Comparison of ENCODE assay signal across 8 cellular contexts in genomic region chr2:85551698-85552678, GRCh38. TPM values are rescaled to one million over a fixed set of nuclear protein-coding genes. Genes with fewer than 3 reads are reported as not detected.
DNase-seq lines count a peak whose midpoint lies in the region; ATAC-seq and TF ChIP-seq lines count a peak whose summit lies in the region.

No MANE protein-coding gene starts in this region.

- no peaks in the 10 kb centered on the region for H3K9me3 ChIP-seq in lower lobe of right lung

- peak; percentile 92 for TF ChIP-seq CTCF in lower lobe of right lung (IDR thresholded peaks at IDR 0.05)

- ATAC-seq in GM18499 (IDR thresholded peaks at IDR 0.05; ENCODE audit: insufficient read depth, unreplicated experiment) (peak; percentile 46), HG03460 (IDR thresholded peaks at IDR 0.05; ENCODE audit: unreplicated experiment) (peak; percentile 66), lower lobe of right lung (peak; percentile 86)

- H3K4me1 ChIP-seq in lower lobe of right lung: peaks cover 9% of the 10 kb centered on the region

- H3K36me3 ChIP-seq in lower lobe of right lung: peaks cover 93% of the 10 kb centered on the region

- no peak overlapping the region for H3K27ac ChIP-seq in lower lobe of right lung

- no peaks in the 10 kb centered on the region for H3K27me3 ChIP-seq in lower lobe of right lung (ENCODE audit: low read depth)

- intact Hi-C loops in lower lobe of right lung (cut with DNase I): loop anchor here (5.0 kb wide), 1 partner anchor 130 kb away; no protein-coding TSS in a partner anchor

- no peak overlapping the region for H3K4me3 ChIP-seq in lower lobe of right lung

- DNase-seq in A172 (ENCODE audit: low spot score): peak; percentile 83
- peak; percentile 65 for DNase-seq in NCI-H82 treated with DMSO at 0.1 percent for 48 hours (lab: John Stamatoyannopoulos, UW; ENCODE audit: unreplicated experiment)
- peak; percentile 76 to 83 for DNase-seq in activated CD4-positive, alpha-beta T cell treated with anti-CD3 and anti-CD28 coated beads, Interleukin-2, amount 50 U/mL, for 24 hours (ENCODE audit: low read depth in 1 of 2, low spot score in 1 of 2)
- peak; percentile 68 for DNase-seq in dedifferentiated amniotic fluid mesenchymal stem cell (ENCODE audit: extremely low spot score)
- DNase-seq in lower lobe of right lung: peak; percentile 76
- DNase-seq in stimulated activated CD8-positive, alpha-beta memory T cell treated with anti-CD3 and anti-CD28 coated beads, Interleukin-12 subunit alpha, Interleukin-12 subunit beta, amount 100 ng/mL, for 4 hours (ENCODE audit: low read depth): peak; percentile 66

RNA-seq across cellular contexts. Expression of gene GGCX, which starts 9.3 kb away (rescaled TPM):
- total RNA-seq in A172 (2014; rRNA removed; shearing (Covaris generic)): 28.1 and 31.5 TPM in 2 replicates
- 62.2 TPM for total RNA-seq in lower lobe of right lung

RNA-seq across cellular contexts. Expression of gene MAT2A, which starts 13.0 kb away (rescaled TPM):
- 94.6 and 95.2 TPM in 2 replicates for total RNA-seq in A172 (2014; rRNA removed; shearing (Covaris generic))
- 183 TPM for total RNA-seq in lower lobe of right lung

RNA-seq across cellular contexts. Expression of gene VAMP8, which starts 25.4 kb away (rescaled TPM):
- 1.3 and 1.5 TPM in 2 replicates for total RNA-seq in A172 (2014; rRNA removed; shearing (Covaris generic))
- 272 TPM for total RNA-seq in lower lobe of right lung

RNA-seq across cellular contexts. Expression of gene VAMP5, which starts 32.2 kb away (rescaled TPM):
- 36.2 and 51.0 TPM in 2 replicates for total RNA-seq in A172 (2014; rRNA removed; shearing (Covaris generic))
- 87.0 TPM for total RNA-seq in lower lobe of right lung

RNA-seq across cellular contexts. Expression of gene RNF181, which starts 43.6 kb away (rescaled TPM):
- 262 and 285 TPM in 2 replicates for total RNA-seq in A172 (2014; rRNA removed; shearing (Covaris generic))
- 89.8 TPM for total RNA-seq in lower lobe of right lung

Comparison
In these comparisons a context has a peak if more than half of its experiments do, and no peak if none do; other contexts are left out.
1. RNA of gene VAMP8, which starts 25.4 kb away (total RNA-seq): 272 TPM in lower lobe of right lung (single experiment); 1.3 to 1.5 TPM in A172; every median in the first group is over 100 times any median in the second.
2. Peak in every context shown above with its lines, with median percentiles within 50 percentile points of each other: DNase-seq and ATAC-seq.